ENCODE assay signal across 15 cellular contexts in the genomic region with DNA sequence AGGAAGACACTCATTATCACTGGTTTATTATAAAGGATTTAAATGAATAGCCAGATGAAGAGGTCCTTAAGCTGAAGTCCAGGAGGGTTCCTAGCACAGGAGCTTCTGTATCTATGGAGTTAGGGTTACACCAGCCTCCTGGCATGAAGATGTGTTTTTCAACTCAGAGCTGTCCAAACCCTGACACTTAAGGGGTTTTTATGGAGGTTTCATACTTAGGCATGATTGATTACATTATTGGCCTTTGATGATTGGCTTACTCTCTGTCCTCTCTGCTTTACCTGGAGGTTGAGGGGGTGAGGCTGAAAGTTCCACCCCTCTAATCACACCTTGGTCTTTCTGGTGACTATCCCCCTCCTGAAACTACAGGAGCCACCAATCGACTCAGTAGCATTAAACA.
A peak's percentile ranks its signal among the peaks of the same experiment; 100 is the strongest.
DNase-seq lines count a peak whose midpoint lies in the region; ATAC-seq and TF ChIP-seq lines count a peak whose summit lies in the region.
"Had no signal": no experiment of that assay in that cellular context is flagged by ENCODE, and none has a peak within 500 bp of the region (broad histone marks: within the 10 kb centered on the region; RNA-seq: fewer than 3 reads in every experiment).

No MANE protein-coding gene starts in this region.

- no peaks in the 10 kb centered on the region for H3K9me3 ChIP-seq in SK-N-SH
- H3K9me3 ChIP-seq in breast epithelium = no peaks in the 10 kb centered on the region
- H3K9me3 ChIP-seq in right lobe of liver = no peaks in the 10 kb centered on the region
- H3K9me3 ChIP-seq: A549, transverse colon had no signal

- H3K27me3 ChIP-seq in SK-N-SH (ENCODE audit: insufficient read depth) (no peaks in the 10 kb centered on the region), breast epithelium (no peaks in the 10 kb centered on the region), right lobe of liver (no peaks in the 10 kb centered on the region)
- H3K27me3 ChIP-seq: transverse colon had no signal

- H3K9me2 ChIP-seq in SK-N-SH = no peaks in the 10 kb centered on the region

- no peak for DNase-seq in activated CD4-positive, alpha-beta T cell treated with anti-CD3 and anti-CD28 coated beads for 36 hours
- DNase-seq in activated CD4-positive, alpha-beta T cell treated with anti-CD3 and anti-CD28 coated beads for 1 hour = no peak
- no peak for DNase-seq in activated naive CD8-positive, alpha-beta T cell treated with anti-CD3 and anti-CD28 coated beads for 36 hours
- DNase-seq in natural killer cell treated with Interleukin-12 subunit alpha and Interleukin-12 subunit beta and Interleukin-15 and Interleukin-18, amount 100 ng/mL, for 72 hours (ENCODE audit: low spot score) = no peak
- DNase-seq in SK-N-SH (no peak), breast epithelium (ENCODE audit: low spot score in 2 of 2) (no peak), right lobe of liver (no peak)
- DNase-seq: activated CD4-positive, CD25-positive, alpha-beta regulatory T cell treated with anti-CD3 and anti-CD28 coated beads, Interleukin-2, amount 50 U/mL, for 72 hours; activated gamma-delta T cell treated with Interleukin-2 at 50 U/mL for 16 hours; NCI-H345; nucleus accumbens; transverse colon had no signal

- H3K27ac Mint-ChIP-seq in activated CD4-positive, alpha-beta T cell treated with anti-CD3 and anti-CD28 coated beads for 36 hours = peak overlapping the region; percentile 88
- H3K27ac Mint-ChIP-seq in activated naive CD8-positive, alpha-beta T cell treated with anti-CD3 and anti-CD28 coated beads for 36 hours = peak overlapping the region; percentile 77
- peak overlapping the region; percentile 58 to 83 for H3K27ac Mint-ChIP-seq in natural killer cell treated with Interleukin-12 subunit alpha and Interleukin-12 subunit beta and Interleukin-15 and Interleukin-18, amount 100 ng/mL, for 72 hours

- no peak overlapping the region for H2AFZ ChIP-seq in SK-N-SH (ENCODE audit: low read depth)

- no peak overlapping the region for H3K4me3 Mint-ChIP-seq in activated CD4-positive, alpha-beta T cell treated with anti-CD3 and anti-CD28 coated beads for 36 hours
- H3K4me3 Mint-ChIP-seq in activated naive CD8-positive, alpha-beta T cell treated with anti-CD3 and anti-CD28 coated beads for 36 hours = no peak overlapping the region
- H3K4me3 Mint-ChIP-seq in natural killer cell treated with Interleukin-12 subunit alpha and Interleukin-12 subunit beta and Interleukin-15 and Interleukin-18, amount 100 ng/mL, for 72 hours = peak overlapping the region; percentile 74

- H3K9ac ChIP-seq in SK-N-SH = no peak overlapping the region

- no peaks in the 10 kb centered on the region for H3K27me3 Mint-ChIP-seq in activated CD4-positive, alpha-beta T cell treated with anti-CD3 and anti-CD28 coated beads for 36 hours
- H3K27me3 Mint-ChIP-seq in activated naive CD8-positive, alpha-beta T cell treated with anti-CD3 and anti-CD28 coated beads for 36 hours = no peaks in the 10 kb centered on the region
- no peaks in the 10 kb centered on the region for H3K27me3 Mint-ChIP-seq in natural killer cell treated with Interleukin-12 subunit alpha and Interleukin-12 subunit beta and Interleukin-15 and Interleukin-18, amount 100 ng/mL, for 72 hours

- peaks cover 100% of the 10 kb centered on the region for H3K79me2 ChIP-seq in SK-N-SH (ENCODE audit: insufficient read depth)

- H3K9me3 Mint-ChIP-seq in activated CD4-positive, alpha-beta T cell treated with anti-CD3 and anti-CD28 coated beads for 36 hours (ENCODE audit: low read depth) = no peaks in the 10 kb centered on the region
- no peaks in the 10 kb centered on the region for H3K9me3 Mint-ChIP-seq in activated naive CD8-positive, alpha-beta T cell treated with anti-CD3 and anti-CD28 coated beads for 36 hours
- no peaks in the 10 kb centered on the region for H3K9me3 Mint-ChIP-seq in natural killer cell treated with Interleukin-12 subunit alpha and Interleukin-12 subunit beta and Interleukin-15 and Interleukin-18, amount 100 ng/mL, for 72 hours

- intact Hi-C loops in activated CD4-positive, alpha-beta T cell treated with anti-CD3 and anti-CD28 coated beads for 36 hours (cut with DNase I, micrococcal nuclease) = loop anchor here in 1 of 2 experiments (10.0 kb wide), 1 partner anchor 1209 kb away; no protein-coding TSS in a partner anchor
- intact Hi-C loops in breast epithelium (cut with DNase I; ENCODE audit: low total_unique reads) = no loop called here
- intact Hi-C loops in right lobe of liver (cut with DNase I) = no loop called here

- peaks cover 23 to 50% of the 10 kb centered on the region in 2 experiments; a peak in 3 of 4 replicates for H3K4me1 ChIP-seq in SK-N-SH (ENCODE audit: control insufficient read depth in 1 of 2, insufficient read depth in 2 of 2, low read depth in 1 of 2, low read length in 1 of 2)
- peaks cover 0 to 11% of the 10 kb centered on the region in 2 donors for H3K4me1 ChIP-seq in breast epithelium
- H3K4me1 ChIP-seq in right lobe of liver = peaks cover 0 to 58% (median 20%) of the 10 kb centered on the region in 4 donors

- peaks cover 99% of the 10 kb centered on the region for H4K20me1 ChIP-seq in SK-N-SH (ENCODE audit: insufficient read depth)

- TF ChIP-seq POLR2A in breast epithelium (IDR thresholded peaks at IDR 0.05) (no peak), right lobe of liver (IDR thresholded peaks at IDR 0.05) (no peak)

- no peak overlapping the region for H3K4me3 ChIP-seq in SK-N-SH (ENCODE audit: low read depth in 2 of 2, low read length in 1 of 2)
- no peak overlapping the region for H3K4me3 ChIP-seq in breast epithelium
- H3K4me3 ChIP-seq in right lobe of liver = no peak overlapping the region
- H3K4me3 ChIP-seq: A549, lung, transverse colon had no signal

- no peak for TF ChIP-seq EP300 in SK-N-SH (IDR thresholded peaks at IDR 0.05; ENCODE audit: borderline replicate concordance in 1 of 2, low read depth in 1 of 2, low read length in 1 of 2)

- 64% methylated on average over 1 of the region's 1 CpG for whole genome bisulfite sequencing in SK-N-SH (ENCODE audit: low lambda C conversion rate)
- WGBS in right lobe of liver (ENCODE audit: insufficient coverage, low coverage, low lambda C conversion rate, missing lambda C conversion rate) = 80% methylated on average over 1 of the region's 1 CpG

- TF ChIP-seq RAD21 in SK-N-SH (IDR thresholded peaks at IDR 0.05; ENCODE audit: low read length) = no peak

- H3K4me2 ChIP-seq in SK-N-SH = no peak overlapping the region
- H3K4me2 ChIP-seq: A549 had no signal

- peaks cover 21% of the 10 kb centered on the region for H3F3A ChIP-seq in SK-N-SH (replicated peaks; ENCODE audit: insufficient read depth)

- POLR2A ChIA-PET in activated CD4-positive, alpha-beta T cell treated with anti-CD3 and anti-CD28 coated beads for 36 hours (lab: Charles Lee) = interaction anchor here (1.0 kb wide), 1 partner anchor 12 kb away, joined by 3 read pairs; no protein-coding TSS in a partner anchor
- POLR2A ChIA-PET in SK-N-SH (lab: Yijun Ruan, JAX) = no interaction called here

- ATAC-seq in activated CD4-positive, alpha-beta T cell treated with anti-CD3 and anti-CD28 coated beads for 36 hours = peak; percentile 7
- ATAC-seq in GM19463 (IDR thresholded peaks at IDR 0.05; ENCODE audit: unreplicated experiment) = peak; percentile 3
- ATAC-seq in natural killer cell treated with Interleukin-12 subunit alpha and Interleukin-12 subunit beta and Interleukin-15 and Interleukin-18, amount 100 ng/mL, for 72 hours = no peak
- no peak for ATAC-seq in right lobe of liver

- H3K27ac ChIP-seq in SK-N-SH (ENCODE audit: low read depth in 2 of 2, low read length in 1 of 2) (no peak overlapping the region; a peak in 1 of 4 replicates), breast epithelium (no peak overlapping the region), right lobe of liver (no peak overlapping the region)
- H3K27ac ChIP-seq: A549 had no signal

- H3K36me3 Mint-ChIP-seq in activated CD4-positive, alpha-beta T cell treated with anti-CD3 and anti-CD28 coated beads for 36 hours (ENCODE audit: low read depth) = peaks cover 61% of the 10 kb centered on the region
- peaks cover 54% of the 10 kb centered on the region for H3K36me3 Mint-ChIP-seq in activated naive CD8-positive, alpha-beta T cell treated with anti-CD3 and anti-CD28 coated beads for 36 hours
- peaks cover 14% of the 10 kb centered on the region for H3K36me3 Mint-ChIP-seq in natural killer cell treated with Interleukin-12 subunit alpha and Interleukin-12 subunit beta and Interleukin-15 and Interleukin-18, amount 100 ng/mL, for 72 hours

- H3K36me3 ChIP-seq in SK-N-SH (replicated peaks in 1 of 2; ENCODE audit: control insufficient read depth in 1 of 2, insufficient read depth in 2 of 2, low read length in 1 of 2) = peaks cover 49 to 78% of the 10 kb centered on the region in 2 experiments
- no peaks in the 10 kb centered on the region for H3K36me3 ChIP-seq in breast epithelium
- peaks cover 0 to 35% (median 11%) of the 10 kb centered on the region in 4 donors for H3K36me3 ChIP-seq in right lobe of liver

- CTCF ChIA-PET in activated CD4-positive, alpha-beta T cell treated with anti-CD3 and anti-CD28 coated beads for 36 hours (lab: Charles Lee) = interaction anchor here (0.8 to 2.2 kb wide), 3 partner anchors 10 to 108 kb away, joined by 3 to 7 read pairs (median 3); no protein-coding TSS in a partner anchor
- CTCF ChIA-PET in SK-N-SH (lab: Yijun Ruan, JAX) = interaction anchor here (0.8 to 1.1 kb wide), 2 partner anchors 10 to 40 kb away, joined by 3 read pairs; no protein-coding TSS in a partner anchor

- peaks cover 86% of the 10 kb centered on the region for H3K4me1 Mint-ChIP-seq in activated CD4-positive, alpha-beta T cell treated with anti-CD3 and anti-CD28 coated beads for 36 hours
- peaks cover 79% of the 10 kb centered on the region for H3K4me1 Mint-ChIP-seq in activated naive CD8-positive, alpha-beta T cell treated with anti-CD3 and anti-CD28 coated beads for 36 hours
- peaks cover 49 to 64% of the 10 kb centered on the region in 2 donors for H3K4me1 Mint-ChIP-seq in natural killer cell treated with Interleukin-12 subunit alpha and Interleukin-12 subunit beta and Interleukin-15 and Interleukin-18, amount 100 ng/mL, for 72 hours (ENCODE audit: low read depth in 2 of 2)

- no peak for TF ChIP-seq CTCF in SK-N-SH (IDR thresholded peaks at IDR 0.05)
- no peak for TF ChIP-seq CTCF in breast epithelium (IDR thresholded peaks at IDR 0.05)
- TF ChIP-seq CTCF in right lobe of liver (IDR thresholded peaks at IDR 0.05) = no peak

TF ChIP-seq in SK-N-SH, 30 proteins besides CTCF, POLR2A, EP300 and RAD21 (continues in another document):
- TF ChIP-seq, protein P1, sequence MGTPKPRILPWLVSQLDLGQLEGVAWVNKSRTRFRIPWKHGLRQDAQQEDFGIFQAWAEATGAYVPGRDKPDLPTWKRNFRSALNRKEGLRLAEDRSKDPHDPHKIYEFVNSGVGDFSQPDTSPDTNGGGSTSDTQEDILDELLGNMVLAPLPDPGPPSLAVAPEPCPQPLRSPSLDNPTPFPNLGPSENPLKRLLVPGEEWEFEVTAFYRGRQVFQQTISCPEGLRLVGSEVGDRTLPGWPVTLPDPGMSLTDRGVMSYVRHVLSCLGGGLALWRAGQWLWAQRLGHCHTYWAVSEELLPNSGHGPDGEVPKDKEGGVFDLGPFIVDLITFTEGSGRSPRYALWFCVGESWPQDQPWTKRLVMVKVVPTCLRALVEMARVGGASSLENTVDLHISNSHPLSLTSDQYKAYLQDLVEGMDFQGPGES (IDR thresholded peaks at IDR 0.05; ENCODE audit: low read depth, low read length) = no peak

Comparison
In these comparisons a context has a peak if more than half of its experiments do, and no peak if none do; other contexts are left out.
1. ATAC-seq: peak in activated CD4-positive, alpha-beta T cell treated with anti-CD3 and anti-CD28 coated beads for 36 hours (single experiment) and GM19463 (single experiment); none in natural killer cell treated with Interleukin-12 subunit alpha and Interleukin-12 subunit beta and Interleukin-15 and Interleukin-18, amount 100 ng/mL, for 72 hours (0 of 2) and right lobe of liver (0 of 4).
2. Peak in every context shown above with its lines, with median percentiles within 50 percentile points of each other: H3K27ac Mint-ChIP-seq.